12 cellular contexts compared by ENCODE assay signal in the genomic region with DNA sequence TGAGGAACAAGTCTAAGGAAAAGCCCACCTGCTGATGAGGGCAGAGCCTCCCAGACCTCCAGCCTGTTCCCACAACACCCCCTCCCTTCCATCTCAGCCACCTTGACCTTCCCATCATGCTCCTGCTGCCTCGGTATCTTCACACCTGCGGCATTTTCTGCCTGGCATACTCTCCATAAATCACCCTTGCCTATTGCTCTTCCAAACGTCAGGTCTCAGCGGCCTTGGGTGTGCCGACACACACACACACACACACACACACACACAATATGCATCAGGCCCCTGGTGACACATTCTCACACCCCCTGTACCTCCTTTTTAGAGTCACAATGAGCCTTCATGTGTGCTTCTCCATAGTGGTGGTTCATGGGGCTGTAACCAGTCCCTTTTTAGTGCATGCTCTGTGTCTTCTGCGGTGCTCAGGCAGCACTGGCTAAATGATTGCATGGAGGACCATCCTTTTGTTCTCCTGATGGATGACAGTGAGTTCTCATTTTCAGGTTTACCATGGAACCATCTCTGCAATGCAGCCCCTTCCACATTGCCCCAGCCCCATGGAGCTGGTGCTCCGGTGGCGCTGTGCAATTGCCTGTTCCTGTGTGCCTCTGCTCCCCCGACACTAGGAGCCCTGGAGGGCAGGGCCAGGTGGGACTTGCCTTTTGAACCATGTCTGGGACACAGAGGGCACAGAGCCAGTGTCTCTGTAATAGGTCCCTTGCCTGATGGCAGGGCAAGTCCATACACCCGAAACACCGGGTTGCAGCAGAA. TPM values are rescaled to one million over a fixed set of nuclear protein-coding genes. Genes with fewer than 3 reads are reported as not detected.
DNase-seq lines count a peak whose midpoint lies in the region; ATAC-seq and TF ChIP-seq lines count a peak whose summit lies in the region.
"Had no signal": no experiment of that assay in that cellular context is flagged by ENCODE, and none has a peak within 500 bp of the region (broad histone marks: within the 10 kb centered on the region; RNA-seq: fewer than 3 reads in every experiment).

No MANE protein-coding gene starts in this region.

- H3K4me3 Mint-ChIP-seq in CD4-positive, alpha-beta memory T cell: peak overlapping the region; percentile 10 to 78 (median 39)

- POLR2A ChIA-PET in CD4-positive, alpha-beta memory T cell (lab: Charles Lee; ENCODE audit: partially characterized antibody): no interaction called here
- POLR2A ChIA-PET in PC-9 (lab: Charles Lee; ENCODE audit: unreplicated experiment): no interaction called here

- no peaks in the 10 kb centered on the region for H3K36me3 ChIP-seq in CD4-positive, alpha-beta memory T cell (ENCODE audit: insufficient read depth, low read length)
- H3K36me3 ChIP-seq in PC-9 (ENCODE audit: low read depth): no peaks in the 10 kb centered on the region
- H3K36me3 ChIP-seq in esophagus squamous epithelium: no peaks in the 10 kb centered on the region
- H3K36me3 ChIP-seq in rectal smooth muscle tissue (ENCODE audit: control insufficient read depth, insufficient read depth, low read length): no peaks in the 10 kb centered on the region
- H3K36me3 ChIP-seq in BE2C: no peaks in the 10 kb centered on the region

- no peaks in the 10 kb centered on the region for H3K9me3 Mint-ChIP-seq in CD4-positive, alpha-beta memory T cell

- no TSS peak for BruUV-seq in PC-9 (replicated peaks; lab: Mats Ljungman, UMichigan)

- peak overlapping the region; percentile 71 to 97 (median 92) for H3K27ac Mint-ChIP-seq in CD4-positive, alpha-beta memory T cell

- no peaks in the 10 kb centered on the region for H3K9me2 ChIP-seq in PC-9 (ENCODE audit: insufficient read depth)

- peaks cover 0 to 1% of the 10 kb centered on the region in 2 donors for H3K27me3 Mint-ChIP-seq in CD4-positive, alpha-beta memory T cell

- peaks cover 24% of the 10 kb centered on the region for H3K79me2 ChIP-seq in PC-9 (ENCODE audit: low read depth)

- no peak for ATAC-seq in HG03175 (IDR thresholded peaks at IDR 0.05; ENCODE audit: unreplicated experiment)
- ATAC-seq: sciatic nerve had no signal

- peak overlapping the region; percentile 95; the same call in 1 of the 2 replicates for H3K4me2 ChIP-seq in PC-9

- H3K4me3 ChIP-seq in CD4-positive, alpha-beta memory T cell (ENCODE audit: low read length in 2 of 2): no peak overlapping the region
- H3K4me3 ChIP-seq in PC-9 (no peak overlapping the region), esophagus squamous epithelium (no peak overlapping the region), rectal smooth muscle tissue (ENCODE audit: low read length) (no peak overlapping the region), BE2C (ENCODE audit: low read depth, low read length) (no peak overlapping the region)

- CTCF ChIA-PET in CD4-positive, alpha-beta memory T cell (lab: Charles Lee; ENCODE audit: partially characterized antibody): no interaction called here
- CTCF ChIA-PET in PC-9 (lab: Charles Lee): no interaction called here

- H4K20me1 ChIP-seq in PC-9 (ENCODE audit: insufficient read depth): no peaks in the 10 kb centered on the region

- peaks cover 36% of the 10 kb centered on the region for H3K4me1 ChIP-seq in CD4-positive, alpha-beta memory T cell (ENCODE audit: insufficient read depth, low read length)
- H3K4me1 ChIP-seq in PC-9 (replicated peaks; ENCODE audit: insufficient read depth): peaks cover 55% of the 10 kb centered on the region
- peaks cover 31 to 81% (median 44%) of the 10 kb centered on the region in 3 donors for H3K4me1 ChIP-seq in esophagus squamous epithelium
- H3K4me1 ChIP-seq in rectal smooth muscle tissue (ENCODE audit: control insufficient read depth, insufficient read depth, low read length): peaks cover 15% of the 10 kb centered on the region
- H3K4me1 ChIP-seq in BE2C: no peaks in the 10 kb centered on the region

- H3K27me3 ChIP-seq in CD4-positive, alpha-beta memory T cell (ENCODE audit: insufficient read depth, low read length): no peaks in the 10 kb centered on the region
- H3K27me3 ChIP-seq in PC-9 (ENCODE audit: insufficient read depth, low read depth) (no peaks in the 10 kb centered on the region), esophagus squamous epithelium (no peaks in the 10 kb centered on the region), rectal smooth muscle tissue (ENCODE audit: control insufficient read depth, insufficient read depth, low read length) (no peaks in the 10 kb centered on the region), BE2C (no peaks in the 10 kb centered on the region)

- H3K36me3 Mint-ChIP-seq in CD4-positive, alpha-beta memory T cell: peaks cover 0 to 4% of the 10 kb centered on the region in 2 donors

- 81 to 91% methylated on average over 6 to 8 of the region's 11 CpGs for WGBS in esophagus squamous epithelium, 2 donors

- no peaks in the 10 kb centered on the region for H3K9me3 ChIP-seq in CD4-positive, alpha-beta memory T cell (ENCODE audit: control insufficient read depth in 1 of 2, low read length in 2 of 2)
- no peaks in the 10 kb centered on the region for H3K9me3 ChIP-seq in PC-9 (ENCODE audit: insufficient read depth, low read depth)
- no peaks in the 10 kb centered on the region for H3K9me3 ChIP-seq in esophagus squamous epithelium
- no peaks in the 10 kb centered on the region for H3K9me3 ChIP-seq in BE2C

- peaks cover 47% of the 10 kb centered on the region for H3F3A ChIP-seq in PC-9 (ENCODE audit: insufficient read depth, low read depth)

- no peak for DNase-seq in CD4-positive, alpha-beta memory T cell
- DNase-seq in PC-9 (no peak), esophagus squamous epithelium (lab: John Stamatoyannopoulos, UW) (no peak), NCI-H82 (lab: John Stamatoyannopoulos, UW) (no peak), BE2C (no peak), D341Med (ENCODE audit: low spot score) (no peak)
- DNase-seq: central memory CD4-positive, alpha-beta T cell; NCI-H526 had no signal

- no peak for TF ChIP-seq CTCF in PC-9 (conservative IDR thresholded peaks at IDR 0.05)
- no peak for TF ChIP-seq CTCF in esophagus squamous epithelium (IDR thresholded peaks at IDR 0.05)
- TF ChIP-seq CTCF in BE2C (IDR thresholded peaks at IDR 0.05; ENCODE audit: low read depth, low read length): no peak

- H3K9ac ChIP-seq in rectal smooth muscle tissue (ENCODE audit: low read length): no peak overlapping the region

- no peak overlapping the region for H3K27ac ChIP-seq in CD4-positive, alpha-beta memory T cell (ENCODE audit: low read depth, low read length)
- H3K27ac ChIP-seq in PC-9 (peak overlapping the region; percentile 91), esophagus squamous epithelium (peak overlapping the region; percentile 54 to 99 (median 96)), rectal smooth muscle tissue (ENCODE audit: low read depth, low read length) (peak overlapping the region; percentile 97)

- TF ChIP-seq POLR2A in esophagus squamous epithelium (IDR thresholded peaks at IDR 0.05): no peak

- intact Hi-C loops in CD4-positive, alpha-beta memory T cell (cut with micrococcal nuclease): no loop called here
- intact Hi-C loops in PC-9 (cut with micrococcal nuclease; ENCODE audit: unreplicated experiment) (loop anchor here (5.0 kb wide), 1 partner anchor 50 kb away; the partner anchor contains the start of gene FAM25A), esophagus squamous epithelium (cut with DNase I) (loop anchor here (5.0 kb wide), 1 partner anchor 120 kb away; the partner anchor contains the start of gene GLUD1)

- no peak overlapping the region for H2AFZ ChIP-seq in PC-9

- peaks cover 11 to 38% (median 22%) of the 10 kb centered on the region in 4 donors for H3K4me1 Mint-ChIP-seq in CD4-positive, alpha-beta memory T cell

RNA-seq across cellular contexts. Expression of gene ADIRF, which starts 4.5 kb away (rescaled TPM):
- not detected for total RNA-seq in CD4-positive, alpha-beta memory T cell
- under 1 TPM; 0.34 to 0.87 TPM for polyA plus RNA-seq in CD4-positive, alpha-beta memory T cell
- 51.0 and 72.8 TPM in 2 replicates for total RNA-seq in PC-9 (2021)
- 10 to 100 TPM; 23.8 to 74.4 (median 47.4) TPM for total RNA-seq in esophagus squamous epithelium
- polyA plus RNA-seq in BE2C (2012; ENCODE audit: insufficient read depth, insufficient read length, low read depth): not detected
- polyA plus RNA-seq: CD14-positive monocyte had no signal

RNA-seq across cellular contexts. Expression of gene SNCG, which starts 14.4 kb away (rescaled TPM):
- total RNA-seq in CD4-positive, alpha-beta memory T cell: not detected
- polyA plus RNA-seq in CD4-positive, alpha-beta memory T cell: not detected
- 99.4 and 144 TPM in 2 replicates for total RNA-seq in PC-9 (2021)
- total RNA-seq in esophagus squamous epithelium: 10 to 100 TPM in 2 of 4 donors, 1 to 10 TPM in 2; 5.3 to 32.4 (median 11.4) TPM
- polyA plus RNA-seq in BE2C (2012; ENCODE audit: insufficient read depth, insufficient read length, low read depth): 9.6 TPM
- polyA plus RNA-seq: CD14-positive monocyte had no signal

RNA-seq across cellular contexts. Expression of gene MMRN2, which starts 15.4 kb away (rescaled TPM):
- under 1 TPM in 1 of 2 experiments, not detected in 1; 0.20 TPM for total RNA-seq in CD4-positive, alpha-beta memory T cell
- polyA plus RNA-seq in CD4-positive, alpha-beta memory T cell: under 1 TPM in 1 of 2 donors, not detected in 1; 0.15 TPM
- 12.1 and 13.4 TPM in 2 replicates for total RNA-seq in PC-9 (2021)
- 10 to 100 TPM in 2 of 4 donors, 1 to 10 TPM in 2; 3.4 to 18.1 (median 11.0) TPM for total RNA-seq in esophagus squamous epithelium
- polyA plus RNA-seq in BE2C (2012; ENCODE audit: insufficient read depth, insufficient read length, low read depth): not detected

RNA-seq across cellular contexts. Expression of gene FAM25A, which starts 47.3 kb away (rescaled TPM):
- total RNA-seq in CD4-positive, alpha-beta memory T cell: not detected
- not detected for polyA plus RNA-seq in CD4-positive, alpha-beta memory T cell
- total RNA-seq in PC-9 (2021) (8.2 and 11.4 TPM in 2 replicates), esophagus squamous epithelium (100 to 1,000 TPM in 2 of 4 donors, 10 to 100 TPM in 2; 57.1 to 371 (median 225) TPM)
- not detected for polyA plus RNA-seq in BE2C (2012; ENCODE audit: insufficient read depth, insufficient read length, low read depth)
- total RNA-seq: sciatic nerve had no signal
- polyA plus RNA-seq: CD14-positive monocyte had no signal

Comparison
In these comparisons a context has a peak if more than half of its experiments do, and no peak if none do; other contexts are left out.
1. RNA of gene ADIRF, which starts 4.5 kb away (total RNA-seq): 23.8 to 74.4 TPM in esophagus squamous epithelium and 51.0 to 72.8 TPM in PC-9; not detected in CD4-positive, alpha-beta memory T cell; every median in the first group is over 10 times any median in the second.
2. RNA of gene SNCG, which starts 14.4 kb away (total RNA-seq): 99.4 to 144 TPM in PC-9 and 5.3 to 32.4 TPM in esophagus squamous epithelium; not detected in CD4-positive, alpha-beta memory T cell; every median in the first group is over 4 times any median in the second.